1 cellular context compared by ENCODE assay signal in the genomic region with DNA sequence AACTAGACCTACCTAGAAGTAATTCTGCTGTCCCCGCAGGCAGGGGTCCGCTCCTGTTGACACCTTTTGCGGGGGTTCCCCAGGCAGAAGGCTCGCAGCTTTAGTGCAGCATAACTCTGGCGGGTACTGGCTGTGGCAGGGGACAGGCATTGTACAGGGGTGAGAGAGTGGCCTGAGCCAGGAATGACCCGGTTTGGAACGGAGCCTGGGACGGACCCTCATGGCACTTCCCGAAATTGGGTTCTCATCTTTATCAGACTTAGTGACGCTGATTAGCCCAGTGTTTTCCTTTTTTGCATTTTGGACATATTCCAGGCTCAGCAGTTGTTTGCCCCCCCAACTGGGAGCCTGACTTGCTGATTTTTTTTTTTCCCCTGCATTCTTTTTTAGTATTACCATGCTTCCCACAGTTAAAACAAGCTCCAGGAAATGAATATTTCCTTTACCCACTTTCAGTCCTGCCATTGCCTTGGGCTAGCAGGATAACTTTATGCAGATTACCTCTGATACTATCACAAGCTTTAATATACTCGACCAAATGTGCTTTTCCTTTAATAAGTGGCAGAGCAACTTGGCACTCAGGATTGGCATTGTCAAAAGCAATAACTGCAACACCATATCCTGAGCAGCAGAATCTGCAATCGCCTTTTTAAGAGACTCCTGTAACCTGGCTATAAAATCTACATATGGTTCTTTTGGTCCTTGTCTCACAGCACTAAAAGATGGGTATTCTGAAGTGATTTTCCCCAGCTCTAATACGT.
TF ChIP-seq lines count a peak whose summit lies in the region.

No MANE protein-coding gene starts in this region.

TF ChIP-seq in K562, 482 proteins besides CTCF, POLR2A, EP300 and RAD21 (continued from another document):
- TF ChIP-seq, protein P1, sequence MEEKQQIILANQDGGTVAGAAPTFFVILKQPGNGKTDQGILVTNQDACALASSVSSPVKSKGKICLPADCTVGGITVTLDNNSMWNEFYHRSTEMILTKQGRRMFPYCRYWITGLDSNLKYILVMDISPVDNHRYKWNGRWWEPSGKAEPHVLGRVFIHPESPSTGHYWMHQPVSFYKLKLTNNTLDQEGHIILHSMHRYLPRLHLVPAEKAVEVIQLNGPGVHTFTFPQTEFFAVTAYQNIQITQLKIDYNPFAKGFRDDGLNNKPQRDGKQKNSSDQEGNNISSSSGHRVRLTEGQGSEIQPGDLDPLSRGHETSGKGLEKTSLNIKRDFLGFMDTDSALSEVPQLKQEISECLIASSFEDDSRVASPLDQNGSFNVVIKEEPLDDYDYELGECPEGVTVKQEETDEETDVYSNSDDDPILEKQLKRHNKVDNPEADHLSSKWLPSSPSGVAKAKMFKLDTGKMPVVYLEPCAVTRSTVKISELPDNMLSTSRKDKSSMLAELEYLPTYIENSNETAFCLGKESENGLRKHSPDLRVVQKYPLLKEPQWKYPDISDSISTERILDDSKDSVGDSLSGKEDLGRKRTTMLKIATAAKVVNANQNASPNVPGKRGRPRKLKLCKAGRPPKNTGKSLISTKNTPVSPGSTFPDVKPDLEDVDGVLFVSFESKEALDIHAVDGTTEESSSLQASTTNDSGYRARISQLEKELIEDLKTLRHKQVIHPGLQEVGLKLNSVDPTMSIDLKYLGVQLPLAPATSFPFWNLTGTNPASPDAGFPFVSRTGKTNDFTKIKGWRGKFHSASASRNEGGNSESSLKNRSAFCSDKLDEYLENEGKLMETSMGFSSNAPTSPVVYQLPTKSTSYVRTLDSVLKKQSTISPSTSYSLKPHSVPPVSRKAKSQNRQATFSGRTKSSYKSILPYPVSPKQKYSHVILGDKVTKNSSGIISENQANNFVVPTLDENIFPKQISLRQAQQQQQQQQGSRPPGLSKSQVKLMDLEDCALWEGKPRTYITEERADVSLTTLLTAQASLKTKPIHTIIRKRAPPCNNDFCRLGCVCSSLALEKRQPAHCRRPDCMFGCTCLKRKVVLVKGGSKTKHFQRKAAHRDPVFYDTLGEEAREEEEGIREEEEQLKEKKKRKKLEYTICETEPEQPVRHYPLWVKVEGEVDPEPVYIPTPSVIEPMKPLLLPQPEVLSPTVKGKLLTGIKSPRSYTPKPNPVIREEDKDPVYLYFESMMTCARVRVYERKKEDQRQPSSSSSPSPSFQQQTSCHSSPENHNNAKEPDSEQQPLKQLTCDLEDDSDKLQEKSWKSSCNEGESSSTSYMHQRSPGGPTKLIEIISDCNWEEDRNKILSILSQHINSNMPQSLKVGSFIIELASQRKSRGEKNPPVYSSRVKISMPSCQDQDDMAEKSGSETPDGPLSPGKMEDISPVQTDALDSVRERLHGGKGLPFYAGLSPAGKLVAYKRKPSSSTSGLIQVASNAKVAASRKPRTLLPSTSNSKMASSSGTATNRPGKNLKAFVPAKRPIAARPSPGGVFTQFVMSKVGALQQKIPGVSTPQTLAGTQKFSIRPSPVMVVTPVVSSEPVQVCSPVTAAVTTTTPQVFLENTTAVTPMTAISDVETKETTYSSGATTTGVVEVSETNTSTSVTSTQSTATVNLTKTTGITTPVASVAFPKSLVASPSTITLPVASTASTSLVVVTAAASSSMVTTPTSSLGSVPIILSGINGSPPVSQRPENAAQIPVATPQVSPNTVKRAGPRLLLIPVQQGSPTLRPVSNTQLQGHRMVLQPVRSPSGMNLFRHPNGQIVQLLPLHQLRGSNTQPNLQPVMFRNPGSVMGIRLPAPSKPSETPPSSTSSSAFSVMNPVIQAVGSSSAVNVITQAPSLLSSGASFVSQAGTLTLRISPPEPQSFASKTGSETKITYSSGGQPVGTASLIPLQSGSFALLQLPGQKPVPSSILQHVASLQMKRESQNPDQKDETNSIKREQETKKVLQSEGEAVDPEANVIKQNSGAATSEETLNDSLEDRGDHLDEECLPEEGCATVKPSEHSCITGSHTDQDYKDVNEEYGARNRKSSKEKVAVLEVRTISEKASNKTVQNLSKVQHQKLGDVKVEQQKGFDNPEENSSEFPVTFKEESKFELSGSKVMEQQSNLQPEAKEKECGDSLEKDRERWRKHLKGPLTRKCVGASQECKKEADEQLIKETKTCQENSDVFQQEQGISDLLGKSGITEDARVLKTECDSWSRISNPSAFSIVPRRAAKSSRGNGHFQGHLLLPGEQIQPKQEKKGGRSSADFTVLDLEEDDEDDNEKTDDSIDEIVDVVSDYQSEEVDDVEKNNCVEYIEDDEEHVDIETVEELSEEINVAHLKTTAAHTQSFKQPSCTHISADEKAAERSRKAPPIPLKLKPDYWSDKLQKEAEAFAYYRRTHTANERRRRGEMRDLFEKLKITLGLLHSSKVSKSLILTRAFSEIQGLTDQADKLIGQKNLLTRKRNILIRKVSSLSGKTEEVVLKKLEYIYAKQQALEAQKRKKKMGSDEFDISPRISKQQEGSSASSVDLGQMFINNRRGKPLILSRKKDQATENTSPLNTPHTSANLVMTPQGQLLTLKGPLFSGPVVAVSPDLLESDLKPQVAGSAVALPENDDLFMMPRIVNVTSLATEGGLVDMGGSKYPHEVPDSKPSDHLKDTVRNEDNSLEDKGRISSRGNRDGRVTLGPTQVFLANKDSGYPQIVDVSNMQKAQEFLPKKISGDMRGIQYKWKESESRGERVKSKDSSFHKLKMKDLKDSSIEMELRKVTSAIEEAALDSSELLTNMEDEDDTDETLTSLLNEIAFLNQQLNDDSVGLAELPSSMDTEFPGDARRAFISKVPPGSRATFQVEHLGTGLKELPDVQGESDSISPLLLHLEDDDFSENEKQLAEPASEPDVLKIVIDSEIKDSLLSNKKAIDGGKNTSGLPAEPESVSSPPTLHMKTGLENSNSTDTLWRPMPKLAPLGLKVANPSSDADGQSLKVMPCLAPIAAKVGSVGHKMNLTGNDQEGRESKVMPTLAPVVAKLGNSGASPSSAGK (IDR thresholded peaks at IDR 0.05) = peak; percentile 9; the same call in 1 of the 2 replicates
- no peak for TF ChIP-seq NELFE (IDR thresholded peaks at IDR 0.05; ENCODE audit: insufficient read depth, insufficient read length)
- TF ChIP-seq ZNF766 (CRISPR knock-in tag; conservative IDR thresholded peaks at IDR 0.05) = 0 out of 2 replicates have a peak, but pooled peaks have one; percentile 1
- TF ChIP-seq, protein P2, sequence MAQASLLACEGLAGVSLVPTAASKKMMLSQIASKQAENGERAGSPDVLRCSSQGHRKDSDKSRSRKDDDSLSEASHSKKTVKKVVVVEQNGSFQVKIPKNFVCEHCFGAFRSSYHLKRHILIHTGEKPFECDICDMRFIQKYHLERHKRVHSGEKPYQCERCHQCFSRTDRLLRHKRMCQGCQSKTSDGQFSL (CRISPR knock-in tag; IDR thresholded peaks at IDR 0.05) = peak; percentile 54; the same call in 1 of the 2 replicates
- TF ChIP-seq, protein P2 (tag; IDR thresholded peaks at IDR 0.05) = peak in 1 of 2 experiments; percentile 71; a peak in 3 of 4 replicates
- TF ChIP-seq ZNF232 (CRISPR knock-in tag; IDR thresholded peaks at IDR 0.05) = no peak
- TF ChIP-seq ZNF384 (IDR thresholded peaks at IDR 0.05; ENCODE audit: low read depth, low read length) = peak; percentile 58; the same call in 1 of the 2 replicates
- TF ChIP-seq BRD9 (IDR thresholded peaks at IDR 0.05; ENCODE audit: low read depth, partially characterized antibody) = peak; percentile 72
- TF ChIP-seq TAL1 (IDR thresholded peaks at IDR 0.05) = no peak
- TF ChIP-seq, protein P3, sequence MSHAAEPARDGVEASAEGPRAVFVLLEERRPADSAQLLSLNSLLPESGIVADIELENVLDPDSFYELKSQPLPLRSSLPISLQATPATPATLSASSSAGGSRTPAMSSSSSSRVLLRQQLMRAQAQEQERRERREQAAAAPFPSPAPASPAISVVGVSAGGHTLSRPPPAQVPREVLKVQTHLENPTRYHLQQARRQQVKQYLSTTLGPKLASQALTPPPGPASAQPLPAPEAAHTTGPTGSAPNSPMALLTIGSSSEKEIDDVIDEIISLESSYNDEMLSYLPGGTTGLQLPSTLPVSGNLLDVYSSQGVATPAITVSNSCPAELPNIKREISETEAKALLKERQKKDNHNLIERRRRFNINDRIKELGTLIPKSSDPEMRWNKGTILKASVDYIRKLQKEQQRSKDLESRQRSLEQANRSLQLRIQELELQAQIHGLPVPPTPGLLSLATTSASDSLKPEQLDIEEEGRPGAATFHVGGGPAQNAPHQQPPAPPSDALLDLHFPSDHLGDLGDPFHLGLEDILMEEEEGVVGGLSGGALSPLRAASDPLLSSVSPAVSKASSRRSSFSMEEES (CRISPR knock-in tag; IDR thresholded peaks at IDR 0.05) = peak; percentile 5; the same call in 1 of the 2 replicates
- TF ChIP-seq ATF1 (CRISPR knock-in tag; IDR thresholded peaks at IDR 0.05) = no peak
- peak; percentile 49 for TF ChIP-seq ATF1 (tag; IDR thresholded peaks at IDR 0.05)
- peak; percentile 82 for TF ChIP-seq SPI1 (IDR thresholded peaks at IDR 0.05; ENCODE audit: borderline replicate concordance, low read depth, low read length)
- peak; percentile 79 for TF ChIP-seq NFIC (IDR thresholded peaks at IDR 0.05)
- 0 out of 2 replicates have a peak, but pooled peaks have one; percentile 54 for TF ChIP-seq SMAD4 (CRISPR knock-in tag; conservative IDR thresholded peaks at IDR 0.05)
- 0 out of 2 replicates have a peak, but pooled peaks have one; percentile 16 for TF ChIP-seq SOX6 (IDR thresholded peaks at IDR 0.05)
- peak; percentile 52 for TF ChIP-seq L3MBTL2 (IDR thresholded peaks at IDR 0.05)
- TF ChIP-seq, protein P4, sequence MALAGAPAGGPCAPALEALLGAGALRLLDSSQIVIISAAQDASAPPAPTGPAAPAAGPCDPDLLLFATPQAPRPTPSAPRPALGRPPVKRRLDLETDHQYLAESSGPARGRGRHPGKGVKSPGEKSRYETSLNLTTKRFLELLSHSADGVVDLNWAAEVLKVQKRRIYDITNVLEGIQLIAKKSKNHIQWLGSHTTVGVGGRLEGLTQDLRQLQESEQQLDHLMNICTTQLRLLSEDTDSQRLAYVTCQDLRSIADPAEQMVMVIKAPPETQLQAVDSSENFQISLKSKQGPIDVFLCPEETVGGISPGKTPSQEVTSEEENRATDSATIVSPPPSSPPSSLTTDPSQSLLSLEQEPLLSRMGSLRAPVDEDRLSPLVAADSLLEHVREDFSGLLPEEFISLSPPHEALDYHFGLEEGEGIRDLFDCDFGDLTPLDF (CRISPR knock-in tag; IDR thresholded peaks at IDR 0.05) = no peak
